ENCODE assay signal across 27 cellular contexts in the genomic region with DNA sequence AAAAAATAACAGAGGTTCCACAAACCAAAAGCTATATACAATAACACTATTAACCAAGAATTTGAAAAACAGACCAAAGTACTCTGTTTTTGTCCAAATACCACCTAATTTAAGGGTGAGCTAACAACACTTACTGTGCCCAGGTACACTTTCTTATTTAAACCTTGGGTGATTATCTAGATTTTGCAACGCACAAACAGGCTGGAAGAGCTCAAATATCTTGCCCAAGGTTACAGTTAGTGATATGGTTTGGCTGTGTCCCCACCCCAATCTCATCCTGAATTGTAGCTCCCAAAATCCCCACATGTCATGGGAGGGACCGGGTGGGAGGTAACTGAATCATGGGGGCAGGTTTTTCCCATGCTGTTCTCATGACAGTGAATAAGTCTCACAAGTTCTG.
"Had no signal": no experiment of that assay in that cellular context is flagged by ENCODE, and none has a peak within 500 bp of the region (broad histone marks: within the 10 kb centered on the region; RNA-seq: fewer than 3 reads in every experiment).

No MANE protein-coding gene starts in this region.

- H3K4me3 Mint-ChIP-seq: immature natural killer cell, mesothelial cell of epicardium, naive B cell, natural killer cell, nephron progenitor cell had no signal

- H3K9me3 Mint-ChIP-seq: immature natural killer cell, mesothelial cell of epicardium, natural killer cell, nephron progenitor cell had no signal

- H3K27ac ChIP-seq: lower lobe of right lung, ovary, right atrium auricular region, skin epidermis, stomach, testis, thyroid gland, transverse colon, upper lobe of left lung, vagina had no signal

- H3K4me1 ChIP-seq: right atrium auricular region, stomach, testis, transverse colon, vagina had no signal

- H3K27me3 ChIP-seq: ovary, right atrium auricular region, stomach, testis, thyroid gland, transverse colon, upper lobe of left lung, vagina had no signal

- H3K27ac Mint-ChIP-seq: immature natural killer cell, mesothelial cell of epicardium, nephron progenitor cell, progenitor cell of endocrine pancreas had no signal

- ATAC-seq: left ventricle myocardium superior, lower lobe of right lung, natural killer cell, sciatic nerve had no signal

- H3K27me3 Mint-ChIP-seq: naive B cell, progenitor cell of endocrine pancreas had no signal

- H3K4me3 ChIP-seq: lower lobe of right lung, ovary, right atrium auricular region, skin epidermis, stomach, testis, thyroid gland, transverse colon, upper lobe of left lung, vagina had no signal

- FAIRE-seq: islet of Langerhans had no signal

- H3K4me1 Mint-ChIP-seq: mesothelial cell of epicardium, naive B cell, nephron progenitor cell had no signal

- H3K36me3 ChIP-seq: ovary had no signal

- DNase-seq: hypothalamus; immature natural killer cell; kidney; left ventricle myocardium superior; lower lobe of right lung; mesendoderm; naive B cell; natural killer cell; nephron progenitor cell; ovary; stimulated activated CD4-positive, alpha-beta T cell treated with anti-CD3 and anti-CD28 coated beads, Interleukin-12 subunit alpha, Interleukin-12 subunit beta, amount 100 ng/mL, for 4 hours; stimulated activated CD4-positive, alpha-beta T cell treated with anti-CD3 and anti-CD28 coated beads, Interleukin-15, amount 100 ng/mL, for 24 hours; stimulated activated CD4-positive, alpha-beta T cell treated with anti-CD3 and anti-CD28 coated beads, Interleukin-2, amount 100 ng/mL, for 24 hours; stimulated activated CD4-positive, alpha-beta T cell treated with anti-CD3 and anti-CD28 coated beads, Interleukin-4, amount 100 ng/mL, for 1 hour; stimulated activated naive CD4-positive, alpha-beta T cell; stomach; testis; thyroid gland; transverse colon; upper lobe of left lung had no signal

- H3K9me3 ChIP-seq: lower lobe of right lung, ovary, right atrium auricular region, stomach, testis, thyroid gland, transverse colon, upper lobe of left lung, vagina had no signal
